In the genomic region with DNA sequence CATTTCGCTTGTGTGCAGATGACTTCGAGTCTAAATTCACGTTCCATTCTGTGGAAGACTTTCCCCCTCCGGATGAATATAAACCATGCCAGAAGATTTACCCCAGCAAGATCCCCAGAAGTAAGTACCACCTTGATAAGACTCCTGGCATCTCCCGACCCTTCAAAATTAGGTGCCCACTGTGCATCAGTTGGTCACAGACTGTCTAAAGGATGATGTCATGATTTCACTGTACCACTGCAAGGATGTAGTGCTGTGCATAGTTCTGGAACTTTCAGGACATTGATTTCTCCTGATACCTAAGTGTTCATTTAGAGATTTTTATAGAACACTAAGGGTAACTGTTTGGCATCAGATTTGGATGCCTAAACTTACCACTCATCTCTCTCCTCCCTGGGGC, we compare ENCODE assay signal across 9 cellular contexts.
"Had no signal": no experiment of that assay in that cellular context is flagged by ENCODE, and none has a peak within 500 bp of the region (broad histone marks: within the 10 kb centered on the region; RNA-seq: fewer than 3 reads in every experiment).

No MANE protein-coding gene starts in this region.

- ATAC-seq: GM23338 had no signal

- H3K4me2 ChIP-seq: GM23338, KMS-11 had no signal

- FAIRE-seq: H1, H54 had no signal

- H3K4me3 ChIP-seq: GM23338 had no signal

- H3K27ac ChIP-seq: KMS-11 had no signal

- H2AFZ ChIP-seq: GM23338 had no signal

- DNase-seq: H9, HCEC 1CT, HFFc6, IMR-90, KBM-7 had no signal

- H3K9ac ChIP-seq: KMS-11 had no signal
